ENCODE assay signal across 18 cellular contexts in the genomic region with DNA sequence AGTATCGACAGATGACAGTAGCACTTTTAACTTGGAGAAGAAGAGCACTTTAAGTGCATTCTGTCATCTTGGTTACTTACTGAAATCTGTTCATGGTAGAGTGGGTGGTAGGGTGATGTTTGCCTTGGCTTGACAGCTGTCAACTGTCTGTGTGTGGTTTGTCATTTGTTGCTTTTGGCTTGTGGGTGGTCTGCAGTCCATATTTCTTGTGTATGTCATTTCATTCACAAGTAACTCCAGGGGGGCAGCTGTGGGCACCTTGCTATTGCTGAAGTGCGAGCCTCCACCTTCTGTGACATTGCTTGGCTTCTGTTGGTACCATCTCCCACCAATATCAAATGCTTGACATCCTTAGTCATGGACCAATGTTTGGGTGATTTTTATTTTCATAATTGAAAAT.
DNase-seq lines count a peak whose midpoint lies in the region; ATAC-seq and TF ChIP-seq lines count a peak whose summit lies in the region.
"Had no signal": no experiment of that assay in that cellular context is flagged by ENCODE, and none has a peak within 500 bp of the region (broad histone marks: within the 10 kb centered on the region; RNA-seq: fewer than 3 reads in every experiment).

No MANE protein-coding gene starts in this region.

- H3K4me2 ChIP-seq in neural cell (ENCODE audit: low read length) = no peak overlapping the region
- H3K4me2 ChIP-seq: BLaER1 had no signal

- H3K36me3 ChIP-seq in SJSA1 (no peaks in the 10 kb centered on the region), neural cell (ENCODE audit: insufficient read depth, low read length) (no peaks in the 10 kb centered on the region)
- H3K36me3 ChIP-seq: BLaER1, HAP-1 had no signal

- no peaks in the 10 kb centered on the region for H3K27me3 ChIP-seq in SJSA1 (replicated peaks)
- H3K27me3 ChIP-seq in neural cell (ENCODE audit: insufficient read depth, low read depth, low read length) = no peaks in the 10 kb centered on the region
- H3K27me3 ChIP-seq: BLaER1 had no signal

- H3K4me1 ChIP-seq in SJSA1 (replicated peaks) = peaks cover 39% of the 10 kb centered on the region
- H3K4me1 ChIP-seq: BLaER1, HAP-1 had no signal

- no peaks in the 10 kb centered on the region for H4K20me1 ChIP-seq in neural cell (ENCODE audit: insufficient read depth)
- H4K20me1 ChIP-seq: BLaER1 had no signal

- H3K4me3 ChIP-seq in SJSA1 = no peak overlapping the region
- no peak overlapping the region for H3K4me3 ChIP-seq in neural cell (ENCODE audit: low read length)
- H3K4me3 ChIP-seq: BLaER1, GM12878, HAP-1 had no signal

- no peaks in the 10 kb centered on the region for H3K79me2 ChIP-seq in neural cell (replicated peaks; ENCODE audit: insufficient read depth, low read length)

- H3K27ac ChIP-seq in SJSA1 (no peak overlapping the region), neural cell (ENCODE audit: low read length) (no peak overlapping the region)
- H3K27ac ChIP-seq: BLaER1, C4-2B had no signal

- ATAC-seq in GM19328 (IDR thresholded peaks at IDR 0.05; ENCODE audit: unreplicated experiment) = no peak
- ATAC-seq: GM12878 had no signal

- TF ChIP-seq RAD21 in neural cell (conservative IDR thresholded peaks at IDR 0.05) = no peak

- H3K9ac ChIP-seq in neural cell (ENCODE audit: low read length) = no peak overlapping the region
- H3K9ac ChIP-seq: BLaER1 had no signal

- TF ChIP-seq CTCF in neural cell (IDR thresholded peaks at IDR 0.05; ENCODE audit: poor library complexity, severe bottlenecking) = no peak

- H3F3A ChIP-seq in neural cell (ENCODE audit: insufficient read depth, low read length, poor library complexity, severe bottlenecking) = no peaks in the 10 kb centered on the region

- peak; percentile 14 for TF ChIP-seq EP300 in neural cell (conservative IDR thresholded peaks at IDR 0.05; ENCODE audit: poor library complexity, severe bottlenecking)

- peak; percentile 28 for DNase-seq in NCI-H524 treated with DMSO at 0.1 percent for 48 hours (lab: John Stamatoyannopoulos, UW)
- peak; percentile 50 to 58 for DNase-seq in SJSA1 (ENCODE audit: low read depth in 1 of 2, low spot score in 2 of 2)
- no peak for DNase-seq in stimulated activated CD4-positive, alpha-beta T cell treated with anti-CD3 and anti-CD28 coated beads, Interleukin-2, amount 100 ng/mL, for 24 hours
- DNase-seq in cerebellar cortex (ENCODE audit: low spot score) = no peak
- DNase-seq: CD4-positive, CD25-positive, alpha-beta regulatory T cell; CD8-positive, alpha-beta memory T cell; DMS 273 treated with DMSO at 0.1 percent for 48 hours; DMS79; EL; GDM1; GOT3; HFFc6 had no signal

- no peaks in the 10 kb centered on the region for H3K9me2 ChIP-seq in neural cell (ENCODE audit: insufficient read depth, low read length)

- H2AFZ ChIP-seq in neural cell (ENCODE audit: low read depth, low read length) = no peak overlapping the region

- H3K9me3 ChIP-seq in SJSA1 (replicated peaks) = no peaks in the 10 kb centered on the region; the same call in none of the 2 replicates
- H3K9me3 ChIP-seq in neural cell (ENCODE audit: low read length) = no peaks in the 10 kb centered on the region
- H3K9me3 ChIP-seq: BLaER1, HAP-1 had no signal

TF ChIP-seq in neural cell, 6 proteins besides CTCF, POLR2A, EP300 and RAD21:
- TF ChIP-seq POLR2AphosphoS5 (IDR thresholded peaks at IDR 0.05) (no peak), MXI1 (conservative IDR thresholded peaks at IDR 0.05; ENCODE audit: poor library complexity, severe bottlenecking) (no peak), TAF1 (IDR thresholded peaks at IDR 0.05; ENCODE audit: low read depth) (no peak), SMC3 (conservative IDR thresholded peaks at IDR 0.05; ENCODE audit: poor library complexity) (no peak), EZH2 (IDR thresholded peaks at IDR 0.05; ENCODE audit: borderline replicate concordance, insufficient read depth, low read length, poor library complexity, severe bottlenecking) (no peak)
- TF ChIP-seq, protein P1, sequence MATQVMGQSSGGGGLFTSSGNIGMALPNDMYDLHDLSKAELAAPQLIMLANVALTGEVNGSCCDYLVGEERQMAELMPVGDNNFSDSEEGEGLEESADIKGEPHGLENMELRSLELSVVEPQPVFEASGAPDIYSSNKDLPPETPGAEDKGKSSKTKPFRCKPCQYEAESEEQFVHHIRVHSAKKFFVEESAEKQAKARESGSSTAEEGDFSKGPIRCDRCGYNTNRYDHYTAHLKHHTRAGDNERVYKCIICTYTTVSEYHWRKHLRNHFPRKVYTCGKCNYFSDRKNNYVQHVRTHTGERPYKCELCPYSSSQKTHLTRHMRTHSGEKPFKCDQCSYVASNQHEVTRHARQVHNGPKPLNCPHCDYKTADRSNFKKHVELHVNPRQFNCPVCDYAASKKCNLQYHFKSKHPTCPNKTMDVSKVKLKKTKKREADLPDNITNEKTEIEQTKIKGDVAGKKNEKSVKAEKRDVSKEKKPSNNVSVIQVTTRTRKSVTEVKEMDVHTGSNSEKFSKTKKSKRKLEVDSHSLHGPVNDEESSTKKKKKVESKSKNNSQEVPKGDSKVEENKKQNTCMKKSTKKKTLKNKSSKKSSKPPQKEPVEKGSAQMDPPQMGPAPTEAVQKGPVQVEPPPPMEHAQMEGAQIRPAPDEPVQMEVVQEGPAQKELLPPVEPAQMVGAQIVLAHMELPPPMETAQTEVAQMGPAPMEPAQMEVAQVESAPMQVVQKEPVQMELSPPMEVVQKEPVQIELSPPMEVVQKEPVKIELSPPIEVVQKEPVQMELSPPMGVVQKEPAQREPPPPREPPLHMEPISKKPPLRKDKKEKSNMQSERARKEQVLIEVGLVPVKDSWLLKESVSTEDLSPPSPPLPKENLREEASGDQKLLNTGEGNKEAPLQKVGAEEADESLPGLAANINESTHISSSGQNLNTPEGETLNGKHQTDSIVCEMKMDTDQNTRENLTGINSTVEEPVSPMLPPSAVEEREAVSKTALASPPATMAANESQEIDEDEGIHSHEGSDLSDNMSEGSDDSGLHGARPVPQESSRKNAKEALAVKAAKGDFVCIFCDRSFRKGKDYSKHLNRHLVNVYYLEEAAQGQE (IDR thresholded peaks at IDR 0.05; ENCODE audit: borderline replicate concordance) = no peak

Comparison
In these comparisons a context has a peak if more than half of its experiments do, and no peak if none do; other contexts are left out.
1. DNase-seq: peak in NCI-H524 treated with DMSO at 0.1 percent for 48 hours (single experiment) and SJSA1 (2 of 2); none in stimulated activated CD4-positive, alpha-beta T cell treated with anti-CD3 and anti-CD28 coated beads, Interleukin-2, amount 100 ng/mL, for 24 hours (0 of 2) and cerebellar cortex (single experiment).